2 cellular contexts compared by ENCODE assay signal in the genomic region with DNA sequence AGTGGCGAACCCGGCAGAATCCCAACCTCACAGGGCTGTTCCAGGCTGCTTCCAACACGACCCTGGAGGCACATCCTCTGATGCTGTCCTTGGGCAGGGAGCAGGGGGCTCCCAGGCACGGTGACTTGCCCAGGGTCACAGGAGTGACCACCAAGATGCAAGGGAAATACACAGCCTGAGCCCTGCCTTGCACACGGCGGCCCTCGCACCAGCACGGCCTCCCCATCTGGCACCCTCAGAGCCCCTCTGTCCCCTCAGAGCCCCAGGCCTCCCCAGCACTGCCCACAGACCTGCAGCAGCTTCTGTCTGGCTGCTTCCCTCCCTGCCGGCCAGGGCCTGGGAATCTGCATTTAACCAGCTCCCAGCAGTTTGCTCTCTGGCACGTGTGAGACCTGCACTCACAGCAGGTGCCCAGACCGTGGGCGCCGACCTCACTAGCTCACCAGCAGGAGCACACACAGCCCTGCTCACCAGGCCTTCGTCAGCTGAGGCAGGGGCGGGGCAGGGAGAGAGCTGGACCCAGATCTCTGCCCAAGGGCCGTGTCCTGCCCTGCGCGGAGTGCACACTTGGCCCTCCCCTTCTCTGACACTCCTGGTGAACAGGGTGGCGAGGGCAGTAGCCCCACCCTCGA.
A peak's percentile ranks its signal among the peaks of the same experiment; 100 is the strongest.
TF ChIP-seq lines count a peak whose summit lies in the region.

No MANE protein-coding gene starts in this region.

TF ChIP-seq in A549, 52 proteins besides CTCF, POLR2A, EP300 and RAD21 (continued from another document):
- TF ChIP-seq ELK1 (IDR thresholded peaks at IDR 0.05; ENCODE audit: low read depth, low read length) (no peak), CBX8 (IDR thresholded peaks at IDR 0.05) (no peak), ZC3H11A (IDR thresholded peaks at IDR 0.05) (no peak), RFX5 (IDR thresholded peaks at IDR 0.05) (no peak), MAFK (IDR thresholded peaks at IDR 0.05; ENCODE audit: partially characterized antibody) (no peak), SMC3 (IDR thresholded peaks at IDR 0.05) (no peak), BCL3 (IDR thresholded peaks at IDR 0.05) (no peak), ZFP36 (IDR thresholded peaks at IDR 0.05; ENCODE audit: borderline replicate concordance, partially characterized antibody) (no peak), NFE2L2 (conservative IDR thresholded peaks at IDR 0.05; ENCODE audit: low read length) (no peak), MAZ (IDR thresholded peaks at IDR 0.05; ENCODE audit: borderline replicate concordance, low read depth, low read length) (no peak), HES2 (IDR thresholded peaks at IDR 0.05) (no peak), EHF (CRISPR knock-in tag; IDR thresholded peaks at IDR 0.05) (no peak), HMGXB4 (CRISPR knock-in tag; IDR thresholded peaks at IDR 0.05; ENCODE audit: borderline replicate concordance) (no peak)
- TF ChIP-seq, protein P1, sequence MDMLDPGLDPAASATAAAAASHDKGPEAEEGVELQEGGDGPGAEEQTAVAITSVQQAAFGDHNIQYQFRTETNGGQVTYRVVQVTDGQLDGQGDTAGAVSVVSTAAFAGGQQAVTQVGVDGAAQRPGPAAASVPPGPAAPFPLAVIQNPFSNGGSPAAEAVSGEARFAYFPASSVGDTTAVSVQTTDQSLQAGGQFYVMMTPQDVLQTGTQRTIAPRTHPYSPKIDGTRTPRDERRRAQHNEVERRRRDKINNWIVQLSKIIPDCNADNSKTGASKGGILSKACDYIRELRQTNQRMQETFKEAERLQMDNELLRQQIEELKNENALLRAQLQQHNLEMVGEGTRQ (IDR thresholded peaks at IDR 0.05) = no peak

TF ChIP-seq in HEK293, 187 proteins besides CTCF, POLR2A, EP300 and RAD21 (continued from another document):
- TF ChIP-seq ZNF19 (tag by site-specific recombination; IDR thresholded peaks at IDR 0.05; ENCODE audit: low read depth) (no peak), ZFHX2 (tag by site-specific recombination; conservative IDR thresholded peaks at IDR 0.05) (peak; percentile 32; the same call in 1 of the 2 replicates)
